Comparison of ENCODE assay signal across 8 cellular contexts in the genomic region with DNA sequence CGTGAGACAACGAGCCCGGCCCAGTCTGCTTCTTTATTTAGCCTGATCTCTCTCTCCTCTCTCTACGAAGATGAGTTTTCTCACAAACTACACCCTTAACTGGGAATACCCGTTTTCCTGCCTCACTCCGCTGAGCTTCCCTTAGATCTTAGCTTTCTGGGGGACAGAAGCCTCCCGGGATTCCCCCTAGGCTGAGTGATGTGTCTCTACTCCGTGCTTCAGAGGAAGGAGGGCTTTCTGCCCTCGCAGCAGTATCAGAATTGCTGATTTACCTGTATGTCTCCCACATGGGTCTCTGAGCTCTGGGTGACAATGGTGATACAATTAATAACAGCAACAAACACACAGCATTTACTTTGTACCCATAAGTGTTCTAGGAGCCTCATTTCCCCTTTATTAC. TPM values are rescaled to one million over a fixed set of nuclear protein-coding genes. Genes with fewer than 3 reads are reported as not detected.
A peak's percentile ranks its signal among the peaks of the same experiment; 100 is the strongest.
DNase-seq lines count a peak whose midpoint lies in the region; ATAC-seq, FAIRE-seq and TF ChIP-seq lines count a peak whose summit lies in the region.

No MANE protein-coding gene starts in this region.

- H3K4me3 ChIP-seq in GM12878 (peak overlapping the region; percentile 95), muscle layer of colon (ENCODE audit: low read depth in 1 of 2, low read length in 2 of 2) (peak overlapping the region; percentile 44 to 97)

- TF ChIP-seq RAD21 in GM12878 (IDR thresholded peaks at IDR 0.05; ENCODE audit: insufficient read depth, low read depth, low read length): no peak

- SMC1A ChIA-PET in GM12878 (lab: Charles Lee; ENCODE audit: uncharacterized antibody, unreplicated experiment): interaction anchor here (0.8 to 5.0 kb wide), 21 partner anchors 10 to 274 kb away, joined by 3 to 53 read pairs (median 4); no protein-coding TSS in a partner anchor

- POLR2A ChIA-PET in GM12878 (lab: Charles Lee): interaction anchor here (0.5 to 3.5 kb wide), 12 partner anchors 8 to 434 kb away, joined by 3 to 45 read pairs (median 6); partner anchors contain the start of gene SPEN

- in situ Hi-C loops in GM12878 (cut with MboI): no loop called here

- H3K4me1 ChIP-seq in GM12878 (ENCODE audit: control insufficient read depth, insufficient read depth, low read length) (peaks cover 4% of the 10 kb centered on the region), muscle layer of colon (ENCODE audit: insufficient read depth, low read length) (peaks cover 15% of the 10 kb centered on the region)

- DNase-seq in GM12878 (ENCODE audit: low read depth, low spot score): no peak
- no peak for DNase-seq in NCI-H2171 (lab: John Stamatoyannopoulos, UW)
- no peak for DNase-seq in activated gamma-delta T cell (lab: John Stamatoyannopoulos, UW)
- DNase-seq in H4 (ENCODE audit: low spot score): no peak
- DNase-seq in NCI-H1694 (lab: John Stamatoyannopoulos, UW): no peak

- H3K9ac ChIP-seq in GM12878 (ENCODE audit: control insufficient read depth, insufficient read depth, low read length) (peak overlapping the region; percentile 70), muscle layer of colon (ENCODE audit: low read length) (peak overlapping the region; percentile 6)

- TF ChIP-seq CTCF in GM12878 (IDR thresholded peaks at IDR 0.05 in 2 of 3, conservative IDR thresholded peaks at IDR 0.05 in 1 of 3; ENCODE audit: control insufficient read depth in 2 of 3, extremely low read depth in 1 of 3, insufficient read depth in 1 of 3, low read depth in 3 of 3, low read length in 3 of 3): no peak

- peak overlapping the region; percentile 80 for H3K27ac ChIP-seq in GM12878 (ENCODE audit: control insufficient read depth, insufficient read depth)
- H3K27ac ChIP-seq in muscle layer of colon (ENCODE audit: low read depth, low read length): no peak overlapping the region

- TSS peak; percentile 81 for BruUV-seq in GM12878 (replicated peaks; lab: Mats Ljungman, UMichigan)

- 2% methylated on average over 9 of the region's 9 CpGs for WGBS in GM12878 (ENCODE audit: insufficient coverage, insufficient replicate concordance, low lambda C conversion rate, missing lambda C conversion rate)

- no peaks in the 10 kb centered on the region for H3K27me3 ChIP-seq in GM12878 (replicated peaks in 1 of 2; ENCODE audit: control insufficient read depth in 2 of 2, insufficient read depth in 2 of 2, low read length in 1 of 2)
- H3K27me3 ChIP-seq in muscle layer of colon (ENCODE audit: control insufficient read depth in 1 of 2, insufficient read depth in 2 of 2, low read length in 2 of 2): no peaks in the 10 kb centered on the region

- H3K4me2 ChIP-seq in GM12878 (ENCODE audit: control insufficient read depth, insufficient read depth): peak overlapping the region; percentile 75

- ATAC-seq in GM18867 (IDR thresholded peaks at IDR 0.05; ENCODE audit: unreplicated experiment) (peak; percentile 34), HG03342 (IDR thresholded peaks at IDR 0.05; ENCODE audit: unreplicated experiment) (peak; percentile 30), GM12878 (peak; percentile 71)

- peaks cover 5 to 14% of the 10 kb centered on the region in 2 experiments for H3K36me3 ChIP-seq in GM12878 (ENCODE audit: control insufficient read depth in 2 of 2, insufficient read depth in 2 of 2, low read length in 1 of 2)
- peaks cover 22% of the 10 kb centered on the region for H3K36me3 ChIP-seq in muscle layer of colon (ENCODE audit: insufficient read depth, low read length)

- intact Hi-C loops in GM12878 (cut with micrococcal nuclease; ENCODE audit: unreplicated experiment): loop anchor here (1.0 to 10.0 kb wide), 3 partner anchors 9 to 450 kb away; partner anchors contain the start of genes CASP9 and DNAJC16

- H3K9me3 ChIP-seq in GM12878 (replicated peaks; ENCODE audit: control insufficient read depth, insufficient read depth, low read length) (peaks cover 5% of the 10 kb centered on the region; the same call in 2 of the 3 replicates), muscle layer of colon (ENCODE audit: low read length) (no peaks in the 10 kb centered on the region)

- H2AFZ ChIP-seq in GM12878 (ENCODE audit: control insufficient read depth, low read depth, low read length): peak overlapping the region; percentile 48

- FAIRE-seq in GM12878 (lab: Jason Lieb, UNC): peak; percentile 72

- TF ChIP-seq POLR2A in GM12878 (IDR thresholded peaks at IDR 0.05; ENCODE audit: low read depth, low read length): no peak

- H3K79me2 ChIP-seq in GM12878 (ENCODE audit: control insufficient read depth, insufficient read depth, low read length): peaks cover 20% of the 10 kb centered on the region

- CTCF ChIA-PET in GM12878 (lab: Yijun Ruan, JAX): interaction anchor here (0.7 to 5.1 kb wide), 8 partner anchors 12 to 460 kb away, joined by 3 to 68 read pairs (median 6); partner anchors contain the start of gene SRARP

- RAD21 ChIA-PET in GM12878 (lab: Charles Lee; ENCODE audit: unreplicated experiment): interaction anchor here (0.7 to 5.3 kb wide), 17 partner anchors 13 to 159 kb away, joined by 3 to 116 read pairs (median 6); partner anchors contain the start of gene SPEN

- no peaks in the 10 kb centered on the region for H4K20me1 ChIP-seq in GM12878 (ENCODE audit: control insufficient read depth, insufficient read depth)

- no peak for TF ChIP-seq EP300 in GM12878 (IDR thresholded peaks at IDR 0.05; ENCODE audit: borderline replicate concordance in 1 of 2, control insufficient read depth in 1 of 2, low read depth in 2 of 2, low read length in 2 of 2)

RNA-seq across cellular contexts. Expression of gene ZBTB17, which starts 1.0 kb away (rescaled TPM):
- total RNA-seq in GM12878 (2013; cell fraction: nucleolus; rRNA removed): 91.0 and 100 TPM in 2 replicates
- total RNA-seq in GM12878 (2014; rRNA removed) (45.2 and 49.8 TPM in 2 replicates), GM12878 (2014; rRNA removed; fragmentation: Illumina TruSeq; extraction: Trizol) (19.5 and 22.2 TPM in 2 replicates), GM12878 (2021) (51.0 and 59.4 TPM in 2 replicates)
- 20.6 TPM for polyA plus RNA-seq in GM12878 (2011; ENCODE audit: low read depth)
- polyA plus RNA-seq in GM12878 (2011; rRNA removed) (19.4 and 40.4 TPM in 2 replicates), GM12878 (2014; fragmentation: Illumina TruSeq; extraction: Trizol) (3.9 and 11.1 TPM in 2 replicates), GM12878 (2014; fragmentation: Nextera tagmentation; extraction: Ambion mirVana) (1 to 10 TPM in 1 of 2 experiments, under 1 TPM in 1; 0.87 to 4.3 TPM), GM12878 (2014; rRNA removed) (43.7 and 59.6 TPM in 2 replicates), GM12878 (2016; fragmentation: Nextera tagmentation; extraction: Ambion mirVana) (10 to 100 TPM; 36.9 to 44.1 TPM)
- 56.9 and 90.5 TPM in 2 replicates for polyA plus RNA-seq in GM12878 (2011; cell fraction: cytosol; rRNA removed)
- 320 and 372 TPM in 2 replicates for polyA plus RNA-seq in GM12878 (2011; cell fraction: nucleus; rRNA removed)
- 33.1 and 40.1 TPM in 2 replicates for polyA plus RNA-seq in GM12878 (2012)
- polyA minus RNA-seq in GM12878 (2011; rRNA and poly(A)+ RNA removed): 44.9 and 67.3 TPM in 2 replicates
- 24.6 and 29.4 TPM in 2 replicates for polyA minus RNA-seq in GM12878 (2011; cell fraction: cytosol; rRNA and poly(A)+ RNA removed)
- 41.5 and 74.8 TPM in 2 replicates for polyA minus RNA-seq in GM12878 (2011; cell fraction: nucleus; rRNA and poly(A)+ RNA removed)
- 17.5 and 30.5 TPM in 2 replicates for total RNA-seq in H4 (2014; rRNA removed; shearing (Covaris generic))

RNA-seq across cellular contexts. Expression of gene SRARP, which starts 29.2 kb away (rescaled TPM):
- not detected in 2 replicates for total RNA-seq in GM12878 (2013; cell fraction: nucleolus; rRNA removed)
- total RNA-seq in GM12878 (2014; rRNA removed) (not detected in 2 replicates), GM12878 (2014; rRNA removed; fragmentation: Illumina TruSeq; extraction: Trizol) (not detected in 2 replicates), GM12878 (2021) (not detected in 2 replicates)
- not detected for polyA plus RNA-seq in GM12878 (2011; ENCODE audit: low read depth)
- polyA plus RNA-seq in GM12878 (2011; rRNA removed) (0.03 TPM in 1 of 2 replicates, not detected in the other), GM12878 (2014; fragmentation: Illumina TruSeq; extraction: Trizol) (not detected in 2 replicates), GM12878 (2014; fragmentation: Nextera tagmentation; extraction: Ambion mirVana) (not detected), GM12878 (2014; rRNA removed) (0.06 TPM in 1 of 2 replicates, not detected in the other), GM12878 (2016; fragmentation: Nextera tagmentation; extraction: Ambion mirVana) (not detected)
- 0.01 and 0.02 TPM in 2 replicates for polyA plus RNA-seq in GM12878 (2011; cell fraction: cytosol; rRNA removed)
- polyA plus RNA-seq in GM12878 (2011; cell fraction: nucleus; rRNA removed): 0.03 TPM in 1 of 2 replicates, not detected in the other
- not detected in 2 replicates for polyA plus RNA-seq in GM12878 (2012)
- not detected in 2 replicates for polyA minus RNA-seq in GM12878 (2011; rRNA and poly(A)+ RNA removed)
- not detected in 2 replicates for polyA minus RNA-seq in GM12878 (2011; cell fraction: cytosol; rRNA and poly(A)+ RNA removed)
- polyA minus RNA-seq in GM12878 (2011; cell fraction: nucleus; rRNA and poly(A)+ RNA removed): not detected in 2 replicates
- not detected in 2 replicates for total RNA-seq in H4 (2014; rRNA removed; shearing (Covaris generic))

RNA-seq across cellular contexts. Expression of gene HSPB7, which starts 43.0 kb away (rescaled TPM):
- total RNA-seq in GM12878 (2013; cell fraction: nucleolus; rRNA removed): not detected in 2 replicates
- not detected in 2 replicates for total RNA-seq in GM12878 (2014; rRNA removed)
- not detected in 2 replicates for total RNA-seq in GM12878 (2014; rRNA removed; fragmentation: Illumina TruSeq; extraction: Trizol)
- total RNA-seq in GM12878 (2021): 0.21 TPM in 1 of 2 replicates, not detected in the other
- polyA plus RNA-seq in GM12878 (2011; ENCODE audit: low read depth): not detected
- not detected in 2 replicates for polyA plus RNA-seq in GM12878 (2011; rRNA removed)
- polyA plus RNA-seq in GM12878 (2011; cell fraction: cytosol; rRNA removed): not detected in 2 replicates
- polyA plus RNA-seq in GM12878 (2011; cell fraction: nucleus; rRNA removed): not detected in 2 replicates
- polyA plus RNA-seq in GM12878 (2012): 0.08 and 0.27 TPM in 2 replicates
- polyA plus RNA-seq in GM12878 (2014; fragmentation: Illumina TruSeq; extraction: Trizol): not detected in 2 replicates
- not detected for polyA plus RNA-seq in GM12878 (2014; fragmentation: Nextera tagmentation; extraction: Ambion mirVana)
- not detected in 2 replicates for polyA plus RNA-seq in GM12878 (2014; rRNA removed)
- polyA plus RNA-seq in GM12878 (2016; fragmentation: Nextera tagmentation; extraction: Ambion mirVana): under 1 TPM in 1 of 2 experiments, not detected in 1; 0.34 TPM
- polyA minus RNA-seq in GM12878 (2011; rRNA and poly(A)+ RNA removed): not detected in 2 replicates
- polyA minus RNA-seq in GM12878 (2011; cell fraction: cytosol; rRNA and poly(A)+ RNA removed): not detected in 2 replicates
- 0.12 TPM in 1 of 2 replicates, not detected in the other for polyA minus RNA-seq in GM12878 (2011; cell fraction: nucleus; rRNA and poly(A)+ RNA removed)
- total RNA-seq in H4 (2014; rRNA removed; shearing (Covaris generic)): not detected in 2 replicates

RNA-seq across cellular contexts. Expression of gene CLCNKA, which starts 47.0 kb away (rescaled TPM):
- total RNA-seq in GM12878 (2013; cell fraction: nucleolus; rRNA removed): 1.7 and 1.8 TPM in 2 replicates
- total RNA-seq in GM12878 (2014; rRNA removed): not detected in 2 replicates
- total RNA-seq in GM12878 (2014; rRNA removed; fragmentation: Illumina TruSeq; extraction: Trizol): not detected in 2 replicates
- 0.08 TPM in 1 of 2 replicates, not detected in the other for total RNA-seq in GM12878 (2021)
- 0.13 TPM for polyA plus RNA-seq in GM12878 (2011; ENCODE audit: low read depth)
- 0.05 and 0.06 TPM in 2 replicates for polyA plus RNA-seq in GM12878 (2011; rRNA removed)
- polyA plus RNA-seq in GM12878 (2011; cell fraction: cytosol; rRNA removed): 0.04 and 0.25 TPM in 2 replicates
- polyA plus RNA-seq in GM12878 (2011; cell fraction: nucleus; rRNA removed): 1.8 and 2.5 TPM in 2 replicates
- polyA plus RNA-seq in GM12878 (2012): 0.25 and 0.26 TPM in 2 replicates
- not detected in 2 replicates for polyA plus RNA-seq in GM12878 (2014; fragmentation: Illumina TruSeq; extraction: Trizol)
- under 1 TPM in 1 of 2 experiments, not detected in 1; 0.02 TPM for polyA plus RNA-seq in GM12878 (2014; fragmentation: Nextera tagmentation; extraction: Ambion mirVana)
- polyA plus RNA-seq in GM12878 (2014; rRNA removed): 0.10 and 0.23 TPM in 2 replicates
- under 1 TPM in 1 of 2 experiments, not detected in 1; 0.15 TPM for polyA plus RNA-seq in GM12878 (2016; fragmentation: Nextera tagmentation; extraction: Ambion mirVana)
- polyA minus RNA-seq in GM12878 (2011; rRNA and poly(A)+ RNA removed): 0.52 TPM in 1 of 2 replicates, not detected in the other
- not detected in 2 replicates for polyA minus RNA-seq in GM12878 (2011; cell fraction: cytosol; rRNA and poly(A)+ RNA removed)
- 0.19 and 1.2 TPM in 2 replicates for polyA minus RNA-seq in GM12878 (2011; cell fraction: nucleus; rRNA and poly(A)+ RNA removed)
- not detected in 2 replicates for total RNA-seq in H4 (2014; rRNA removed; shearing (Covaris generic))
